ENCODE assay signal across 8 cellular contexts in the genomic region with DNA sequence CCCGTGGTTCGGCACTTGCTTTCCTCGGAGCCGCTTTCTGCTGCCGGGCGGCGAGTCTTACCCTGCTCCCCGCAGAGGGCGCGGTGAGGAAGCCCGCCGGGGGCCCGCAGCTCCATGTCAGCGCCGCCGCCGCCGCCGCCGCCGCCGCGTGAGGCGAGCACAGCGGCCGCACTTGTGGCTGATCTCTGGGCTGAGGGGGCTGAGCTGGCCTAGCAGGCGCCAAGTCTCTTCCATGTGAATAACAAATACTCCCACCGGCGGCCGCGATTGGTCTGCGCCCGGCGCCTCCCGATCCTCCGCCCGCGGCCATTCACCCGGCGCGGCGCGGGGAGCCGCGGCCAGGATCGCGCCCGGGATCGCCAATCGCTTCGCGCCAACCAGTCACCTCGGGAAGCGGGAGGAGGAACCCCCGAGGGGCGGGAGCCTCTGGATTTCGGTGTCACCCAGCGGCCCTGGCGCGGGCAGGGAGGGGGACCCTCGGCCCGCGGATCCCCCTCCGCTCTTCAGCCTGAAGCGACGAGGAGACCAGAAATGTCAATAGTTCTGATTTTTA. TPM values are rescaled to one million over a fixed set of nuclear protein-coding genes. Genes with fewer than 3 reads are reported as not detected.
DNase-seq lines count a peak whose midpoint lies in the region; ATAC-seq and TF ChIP-seq lines count a peak whose summit lies in the region.

A gene (minus strand): TSS at position 206 of the 553 bp plus-strand sequence.

- H3K4me1 Mint-ChIP-seq in activated CD4-positive, alpha-beta T cell treated with anti-CD3 and anti-CD28 coated beads for 36 hours = peaks cover 7% of the 10 kb centered on the region

- H3K4me3 ChIP-seq in HUES48 (ENCODE audit: low read depth, low read length) = peak within 1 kb of the TSS; percentile 77
- peak within 1 kb of the TSS; percentile 41 for H3K4me3 ChIP-seq in RWPE2 (ENCODE audit: severe bottlenecking)
- peak within 1 kb of the TSS; percentile 51 to 86 (median 80) for H3K4me3 ChIP-seq in spleen

- H3K27me3 ChIP-seq in HUES48 (ENCODE audit: control insufficient read depth, insufficient read depth, low read length) = peaks cover 70% of the 10 kb centered on the region
- H3K27me3 ChIP-seq in RWPE2 (ENCODE audit: insufficient read depth, poor library complexity, severe bottlenecking) = peaks cover 76% of the 10 kb centered on the region
- peaks cover 0 to 100% (median 47%) of the 10 kb centered on the region in 7 donors for H3K27me3 ChIP-seq in spleen (replicated peaks in 1 of 7)

- peak within 1 kb of the TSS; percentile 80 for H3K27ac ChIP-seq in HUES48 (ENCODE audit: low read depth, low read length)
- no peak within 1 kb of the TSS for H3K27ac ChIP-seq in RWPE2 (ENCODE audit: poor library complexity, severe bottlenecking)
- H3K27ac ChIP-seq in spleen = peak within 1 kb of the TSS in 4 of 8 donors; percentile 9 to 28 (median 22)

- H3K4me3 Mint-ChIP-seq in activated CD4-positive, alpha-beta T cell treated with anti-CD3 and anti-CD28 coated beads for 36 hours = peak within 1 kb of the TSS; percentile 75

- no peak for TF ChIP-seq POLR2A in spleen (IDR thresholded peaks at IDR 0.05)

- peaks cover 8% of the 10 kb centered on the region; the same call in 1 of the 2 replicates for H3K4me1 ChIP-seq in HUES48 (ENCODE audit: control insufficient read depth, insufficient read depth, low read length)
- H3K4me1 ChIP-seq in RWPE2 (ENCODE audit: insufficient read depth, poor library complexity, severe bottlenecking) = peaks cover 4% of the 10 kb centered on the region
- H3K4me1 ChIP-seq in spleen = peaks cover 17 to 42% (median 33%) of the 10 kb centered on the region in 6 donors

- no peak within 1 kb of the TSS for H3K27ac Mint-ChIP-seq in activated CD4-positive, alpha-beta T cell treated with anti-CD3 and anti-CD28 coated beads for 36 hours

- CTCF ChIA-PET in activated CD4-positive, alpha-beta T cell treated with anti-CD3 and anti-CD28 coated beads for 36 hours (lab: Charles Lee) = interaction anchor here (1.1 to 1.3 kb wide), 3 partner anchors 15 to 191 kb away, joined by 3 read pairs; no protein-coding TSS in a partner anchor

- intact Hi-C loops in activated CD4-positive, alpha-beta T cell treated with anti-CD3 and anti-CD28 coated beads for 36 hours (cut with DNase I, micrococcal nuclease) = loop anchor here (1.0 to 10.0 kb wide), 5 partner anchors 94 to 451 kb away; a partner anchor contains a TSS
- intact Hi-C loops in spleen (cut with DNase I; ENCODE audit: low total_unique reads) = no loop called here

- WGBS in spleen, 5 donors = 0 to 3% (median 1%) methylated on average over 15 to 66 of the region's 66 CpGs

- peaks cover 62% of the 10 kb centered on the region for H3K27me3 Mint-ChIP-seq in activated CD4-positive, alpha-beta T cell treated with anti-CD3 and anti-CD28 coated beads for 36 hours

- no peak for TF ChIP-seq CTCF in RWPE2 (IDR thresholded peaks at IDR 0.05; ENCODE audit: poor library complexity, severe bottlenecking)
- TF ChIP-seq CTCF in spleen (IDR thresholded peaks at IDR 0.05 in 8 of 11, conservative IDR thresholded peaks at IDR 0.05 in 3 of 11) = no peak

- POLR2A ChIA-PET in activated CD4-positive, alpha-beta T cell treated with anti-CD3 and anti-CD28 coated beads for 36 hours (lab: Charles Lee) = no interaction called here

- H3K36me3 ChIP-seq in HUES48 (ENCODE audit: control insufficient read depth, insufficient read depth, low read length) = no peaks in the 10 kb centered on the region
- no peaks in the 10 kb centered on the region for H3K36me3 ChIP-seq in RWPE2 (ENCODE audit: low read depth)
- no peaks in the 10 kb centered on the region for H3K36me3 ChIP-seq in spleen

- H3K9me3 Mint-ChIP-seq in activated CD4-positive, alpha-beta T cell treated with anti-CD3 and anti-CD28 coated beads for 36 hours (ENCODE audit: low read depth) = no peaks in the 10 kb centered on the region

- peak; percentile 39 for DNase-seq in activated CD4-positive, alpha-beta T cell treated with anti-CD3 and anti-CD28 coated beads for 36 hours
- DNase-seq in activated CD4-positive, alpha-beta T cell treated with anti-CD3 and anti-CD28 coated beads, Interleukin-2, amount 50 U/mL, for 1 hour = no peak
- DNase-seq in RWPE2 (ENCODE audit: low spot score) (no peak), cerebellar cortex (ENCODE audit: low spot score) (peak; percentile 19), kidney glomerular epithelial cell (lab: John Stamatoyannopoulos, UW) (peak; percentile 19), spleen (peak; percentile 80)

- no peaks in the 10 kb centered on the region for H3K36me3 Mint-ChIP-seq in activated CD4-positive, alpha-beta T cell treated with anti-CD3 and anti-CD28 coated beads for 36 hours (ENCODE audit: low read depth)

- peak within 1 kb of the TSS; percentile 59 for H3K9ac ChIP-seq in HUES48 (ENCODE audit: low read depth, low read length)

- H3K9me3 ChIP-seq in HUES48 (ENCODE audit: control insufficient read depth, insufficient read depth, low read length) (no peaks in the 10 kb centered on the region), RWPE2 (ENCODE audit: severe bottlenecking) (no peaks in the 10 kb centered on the region), spleen (no peaks in the 10 kb centered on the region)

- no peak for ATAC-seq in activated CD4-positive, alpha-beta T cell treated with anti-CD3 and anti-CD28 coated beads for 36 hours
- peak; percentile 42 for ATAC-seq in RWPE2 (ENCODE audit: low read depth)
- no peak for ATAC-seq in HG02798 (IDR thresholded peaks at IDR 0.05; ENCODE audit: poor library complexity, unreplicated experiment)

RNA-seq across cellular contexts. Expression of the gene that starts here (rescaled TPM):
- not detected for total RNA-seq in activated CD4-positive, alpha-beta T cell treated with anti-CD3 and anti-CD28 coated beads for 36 hours
- under 1 TPM in 2 of 7 donors, not detected in 5; 0.30 to 0.60 TPM for total RNA-seq in spleen
- not detected for polyA plus RNA-seq in spleen

Comparison
In these comparisons a context has a peak if more than half of its experiments do, and no peak if none do; other contexts are left out.
1. Peak in DNase-seq in activated CD4-positive, alpha-beta T cell treated with anti-CD3 and anti-CD28 coated beads for 36 hours; RNA of the gene not detected or under 1 TPM.
2. Peak in DNase-seq and H3K4me3 ChIP-seq in spleen; RNA of the gene not detected or under 1 TPM.
3. DNase-seq: peak in cerebellar cortex (single experiment) and kidney glomerular epithelial cell (single experiment); none in activated CD4-positive, alpha-beta T cell treated with anti-CD3 and anti-CD28 coated beads, Interleukin-2, amount 50 U/mL, for 1 hour (single experiment) and RWPE2 (single experiment).
4. Peak in every context shown above with its lines, with median percentiles within 50 percentile points of each other: H3K4me3 ChIP-seq.